In genomic region chr15:59147666-59148065, GRCh38 we compare ENCODE assay signal across 3 cellular contexts.
TF ChIP-seq lines count a peak whose summit lies in the region.

No MANE protein-coding gene starts in this region.

TF ChIP-seq in GM23338, 12 proteins besides CTCF, POLR2A, EP300 and RAD21 (continues in another document):
- TF ChIP-seq, protein P1, sequence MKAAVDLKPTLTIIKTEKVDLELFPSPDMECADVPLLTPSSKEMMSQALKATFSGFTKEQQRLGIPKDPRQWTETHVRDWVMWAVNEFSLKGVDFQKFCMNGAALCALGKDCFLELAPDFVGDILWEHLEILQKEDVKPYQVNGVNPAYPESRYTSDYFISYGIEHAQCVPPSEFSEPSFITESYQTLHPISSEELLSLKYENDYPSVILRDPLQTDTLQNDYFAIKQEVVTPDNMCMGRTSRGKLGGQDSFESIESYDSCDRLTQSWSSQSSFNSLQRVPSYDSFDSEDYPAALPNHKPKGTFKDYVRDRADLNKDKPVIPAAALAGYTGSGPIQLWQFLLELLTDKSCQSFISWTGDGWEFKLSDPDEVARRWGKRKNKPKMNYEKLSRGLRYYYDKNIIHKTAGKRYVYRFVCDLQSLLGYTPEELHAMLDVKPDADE (IDR thresholded peaks at IDR 0.05), result no peak
- no peak for TF ChIP-seq POLR2AphosphoS5 (IDR thresholded peaks at IDR 0.05; ENCODE audit: low read depth)
- TF ChIP-seq NANOG (IDR thresholded peaks at IDR 0.05; ENCODE audit: borderline replicate concordance), result no peak
- TF ChIP-seq CREB1 (CRISPR knock-in tag; IDR thresholded peaks at IDR 0.05; ENCODE audit: low read depth), result no peak
- no peak for TF ChIP-seq EZH2 (IDR thresholded peaks at IDR 0.05; ENCODE audit: low read depth, unreplicated experiment)
- no peak for TF ChIP-seq EZH2phosphoT487 (IDR thresholded peaks at IDR 0.05; ENCODE audit: unreplicated experiment)
- TF ChIP-seq ZNF331 (CRISPR knock-in tag; IDR thresholded peaks at IDR 0.05; ENCODE audit: low read depth), result no peak
- no peak for TF ChIP-seq REST (IDR thresholded peaks at IDR 0.05; ENCODE audit: unreplicated experiment)
- TF ChIP-seq JUNB (IDR thresholded peaks at IDR 0.05; ENCODE audit: unreplicated experiment), result no peak
- TF ChIP-seq STAT1 (IDR thresholded peaks at IDR 0.05; ENCODE audit: unreplicated experiment), result no peak
- TF ChIP-seq ZNF114 (CRISPR knock-in tag; IDR thresholded peaks at IDR 0.05), result no peak

TF ChIP-seq in IMR-90, 13 proteins besides CTCF, POLR2A, EP300 and RAD21:
- TF ChIP-seq RCOR1 (IDR thresholded peaks at IDR 0.05; ENCODE audit: insufficient replicate concordance, low read length) (no peak), ELK1 (IDR thresholded peaks at IDR 0.05; ENCODE audit: borderline replicate concordance, low read depth, low read length) (no peak), MXI1 (IDR thresholded peaks at IDR 0.05; ENCODE audit: borderline replicate concordance, low read depth, low read length) (no peak), CHD1 (IDR thresholded peaks at IDR 0.05; ENCODE audit: low read depth, low read length) (no peak), FOS (IDR thresholded peaks at IDR 0.05; ENCODE audit: low read depth, low read length) (no peak), BHLHE40 (IDR thresholded peaks at IDR 0.05; ENCODE audit: low read depth, low read length) (no peak), MAFK (IDR thresholded peaks at IDR 0.05; ENCODE audit: low read depth, low read length) (no peak), NFE2L2 (IDR thresholded peaks at IDR 0.05; ENCODE audit: low read depth, low read length) (no peak), MAZ (IDR thresholded peaks at IDR 0.05; ENCODE audit: borderline replicate concordance, low read depth, low read length) (no peak), RFX5 (IDR thresholded peaks at IDR 0.05; ENCODE audit: low read depth, low read length) (no peak), SMC3 (IDR thresholded peaks at IDR 0.05; ENCODE audit: low read depth, low read length) (no peak), CEBPB (IDR thresholded peaks at IDR 0.05; ENCODE audit: low read depth, low read length) (no peak)
- TF ChIP-seq, protein P2, sequence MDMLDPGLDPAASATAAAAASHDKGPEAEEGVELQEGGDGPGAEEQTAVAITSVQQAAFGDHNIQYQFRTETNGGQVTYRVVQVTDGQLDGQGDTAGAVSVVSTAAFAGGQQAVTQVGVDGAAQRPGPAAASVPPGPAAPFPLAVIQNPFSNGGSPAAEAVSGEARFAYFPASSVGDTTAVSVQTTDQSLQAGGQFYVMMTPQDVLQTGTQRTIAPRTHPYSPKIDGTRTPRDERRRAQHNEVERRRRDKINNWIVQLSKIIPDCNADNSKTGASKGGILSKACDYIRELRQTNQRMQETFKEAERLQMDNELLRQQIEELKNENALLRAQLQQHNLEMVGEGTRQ (IDR thresholded peaks at IDR 0.05; ENCODE audit: low read depth, low read length), result no peak

TF ChIP-seq in H1, 55 proteins besides CTCF, POLR2A, EP300 and RAD21:
- TF ChIP-seq, protein P3, sequence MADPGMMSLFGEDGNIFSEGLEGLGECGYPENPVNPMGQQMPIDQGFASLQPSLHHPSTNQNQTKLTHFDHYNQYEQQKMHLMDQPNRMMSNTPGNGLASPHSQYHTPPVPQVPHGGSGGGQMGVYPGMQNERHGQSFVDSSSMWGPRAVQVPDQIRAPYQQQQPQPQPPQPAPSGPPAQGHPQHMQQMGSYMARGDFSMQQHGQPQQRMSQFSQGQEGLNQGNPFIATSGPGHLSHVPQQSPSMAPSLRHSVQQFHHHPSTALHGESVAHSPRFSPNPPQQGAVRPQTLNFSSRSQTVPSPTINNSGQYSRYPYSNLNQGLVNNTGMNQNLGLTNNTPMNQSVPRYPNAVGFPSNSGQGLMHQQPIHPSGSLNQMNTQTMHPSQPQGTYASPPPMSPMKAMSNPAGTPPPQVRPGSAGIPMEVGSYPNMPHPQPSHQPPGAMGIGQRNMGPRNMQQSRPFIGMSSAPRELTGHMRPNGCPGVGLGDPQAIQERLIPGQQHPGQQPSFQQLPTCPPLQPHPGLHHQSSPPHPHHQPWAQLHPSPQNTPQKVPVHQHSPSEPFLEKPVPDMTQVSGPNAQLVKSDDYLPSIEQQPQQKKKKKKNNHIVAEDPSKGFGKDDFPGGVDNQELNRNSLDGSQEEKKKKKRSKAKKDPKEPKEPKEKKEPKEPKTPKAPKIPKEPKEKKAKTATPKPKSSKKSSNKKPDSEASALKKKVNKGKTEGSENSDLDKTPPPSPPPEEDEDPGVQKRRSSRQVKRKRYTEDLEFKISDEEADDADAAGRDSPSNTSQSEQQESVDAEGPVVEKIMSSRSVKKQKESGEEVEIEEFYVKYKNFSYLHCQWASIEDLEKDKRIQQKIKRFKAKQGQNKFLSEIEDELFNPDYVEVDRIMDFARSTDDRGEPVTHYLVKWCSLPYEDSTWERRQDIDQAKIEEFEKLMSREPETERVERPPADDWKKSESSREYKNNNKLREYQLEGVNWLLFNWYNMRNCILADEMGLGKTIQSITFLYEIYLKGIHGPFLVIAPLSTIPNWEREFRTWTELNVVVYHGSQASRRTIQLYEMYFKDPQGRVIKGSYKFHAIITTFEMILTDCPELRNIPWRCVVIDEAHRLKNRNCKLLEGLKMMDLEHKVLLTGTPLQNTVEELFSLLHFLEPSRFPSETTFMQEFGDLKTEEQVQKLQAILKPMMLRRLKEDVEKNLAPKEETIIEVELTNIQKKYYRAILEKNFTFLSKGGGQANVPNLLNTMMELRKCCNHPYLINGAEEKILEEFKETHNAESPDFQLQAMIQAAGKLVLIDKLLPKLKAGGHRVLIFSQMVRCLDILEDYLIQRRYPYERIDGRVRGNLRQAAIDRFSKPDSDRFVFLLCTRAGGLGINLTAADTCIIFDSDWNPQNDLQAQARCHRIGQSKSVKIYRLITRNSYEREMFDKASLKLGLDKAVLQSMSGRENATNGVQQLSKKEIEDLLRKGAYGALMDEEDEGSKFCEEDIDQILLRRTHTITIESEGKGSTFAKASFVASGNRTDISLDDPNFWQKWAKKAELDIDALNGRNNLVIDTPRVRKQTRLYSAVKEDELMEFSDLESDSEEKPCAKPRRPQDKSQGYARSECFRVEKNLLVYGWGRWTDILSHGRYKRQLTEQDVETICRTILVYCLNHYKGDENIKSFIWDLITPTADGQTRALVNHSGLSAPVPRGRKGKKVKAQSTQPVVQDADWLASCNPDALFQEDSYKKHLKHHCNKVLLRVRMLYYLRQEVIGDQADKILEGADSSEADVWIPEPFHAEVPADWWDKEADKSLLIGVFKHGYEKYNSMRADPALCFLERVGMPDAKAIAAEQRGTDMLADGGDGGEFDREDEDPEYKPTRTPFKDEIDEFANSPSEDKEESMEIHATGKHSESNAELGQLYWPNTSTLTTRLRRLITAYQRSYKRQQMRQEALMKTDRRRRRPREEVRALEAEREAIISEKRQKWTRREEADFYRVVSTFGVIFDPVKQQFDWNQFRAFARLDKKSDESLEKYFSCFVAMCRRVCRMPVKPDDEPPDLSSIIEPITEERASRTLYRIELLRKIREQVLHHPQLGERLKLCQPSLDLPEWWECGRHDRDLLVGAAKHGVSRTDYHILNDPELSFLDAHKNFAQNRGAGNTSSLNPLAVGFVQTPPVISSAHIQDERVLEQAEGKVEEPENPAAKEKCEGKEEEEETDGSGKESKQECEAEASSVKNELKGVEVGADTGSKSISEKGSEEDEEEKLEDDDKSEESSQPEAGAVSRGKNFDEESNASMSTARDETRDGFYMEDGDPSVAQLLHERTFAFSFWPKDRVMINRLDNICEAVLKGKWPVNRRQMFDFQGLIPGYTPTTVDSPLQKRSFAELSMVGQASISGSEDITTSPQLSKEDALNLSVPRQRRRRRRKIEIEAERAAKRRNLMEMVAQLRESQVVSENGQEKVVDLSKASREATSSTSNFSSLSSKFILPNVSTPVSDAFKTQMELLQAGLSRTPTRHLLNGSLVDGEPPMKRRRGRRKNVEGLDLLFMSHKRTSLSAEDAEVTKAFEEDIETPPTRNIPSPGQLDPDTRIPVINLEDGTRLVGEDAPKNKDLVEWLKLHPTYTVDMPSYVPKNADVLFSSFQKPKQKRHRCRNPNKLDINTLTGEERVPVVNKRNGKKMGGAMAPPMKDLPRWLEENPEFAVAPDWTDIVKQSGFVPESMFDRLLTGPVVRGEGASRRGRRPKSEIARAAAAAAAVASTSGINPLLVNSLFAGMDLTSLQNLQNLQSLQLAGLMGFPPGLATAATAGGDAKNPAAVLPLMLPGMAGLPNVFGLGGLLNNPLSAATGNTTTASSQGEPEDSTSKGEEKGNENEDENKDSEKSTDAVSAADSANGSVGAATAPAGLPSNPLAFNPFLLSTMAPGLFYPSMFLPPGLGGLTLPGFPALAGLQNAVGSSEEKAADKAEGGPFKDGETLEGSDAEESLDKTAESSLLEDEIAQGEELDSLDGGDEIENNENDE (IDR thresholded peaks at IDR 0.05; ENCODE audit: insufficient replicate concordance, low read length), result no peak
- TF ChIP-seq CTBP2 (IDR thresholded peaks at IDR 0.05; ENCODE audit: borderline replicate concordance, insufficient read depth, insufficient read length, low read length) (no peak), BRCA1 (IDR thresholded peaks at IDR 0.05; ENCODE audit: low read depth, low read length) (no peak), ASH2L (IDR thresholded peaks at IDR 0.05; ENCODE audit: low read length) (no peak), HDAC2 (IDR thresholded peaks at IDR 0.05; ENCODE audit: borderline replicate concordance in 1 of 2, low read depth in 2 of 2, low read length in 2 of 2) (no peak), BACH1 (IDR thresholded peaks at IDR 0.05; ENCODE audit: low read length) (no peak), POU5F1 (IDR thresholded peaks at IDR 0.05; ENCODE audit: low read depth, low read length) (no peak), TCF12 (IDR thresholded peaks at IDR 0.05; ENCODE audit: low read depth, low read length) (no peak), CBX5 (IDR thresholded peaks at IDR 0.05; ENCODE audit: low read depth, low read length) (no peak), RBBP5 (IDR thresholded peaks at IDR 0.05; ENCODE audit: borderline replicate concordance, low read depth, low read length) (no peak), SP4 (IDR thresholded peaks at IDR 0.05; ENCODE audit: low read length) (no peak), EGR1 (IDR thresholded peaks at IDR 0.05; ENCODE audit: borderline replicate concordance, low read depth, low read length) (no peak), YY1 (IDR thresholded peaks at IDR 0.05; ENCODE audit: low read depth, low read length) (no peak), SIN3A (conservative IDR thresholded peaks at IDR 0.05 in 1 of 2, IDR thresholded peaks at IDR 0.05 in 1 of 2; ENCODE audit: low read depth in 1 of 2, low read length in 2 of 2) (no peak), FOSL1 (IDR thresholded peaks at IDR 0.05; ENCODE audit: insufficient read depth, low read depth, low read length) (no peak), SIX5 (IDR thresholded peaks at IDR 0.05; ENCODE audit: low read depth, low read length) (no peak), JUND (IDR thresholded peaks at IDR 0.05; ENCODE audit: low read length) (no peak)
